ENCODE assay signal across 10 cellular contexts in genomic region chr2:127386246-127386645, GRCh38. TPM values are rescaled to one million over a fixed set of nuclear protein-coding genes. Genes with fewer than 3 reads are reported as not detected.
DNase-seq lines count a peak whose midpoint lies in the region; ATAC-seq and TF ChIP-seq lines count a peak whose summit lies in the region.
"Had no signal": no experiment of that assay in that cellular context is flagged by ENCODE, and none has a peak within 500 bp of the region (broad histone marks: within the 10 kb centered on the region; RNA-seq: fewer than 3 reads in every experiment).

No MANE protein-coding gene starts in this region.

- peak overlapping the region; percentile 90 for H3K27ac ChIP-seq in Karpas-422 (ENCODE audit: low read length)
- H3K27ac ChIP-seq in breast epithelium: no peak overlapping the region

- peak overlapping the region; percentile 95 for H3K4me2 ChIP-seq in Karpas-422 (ENCODE audit: low read depth, low read length, poor library complexity, severe bottlenecking)

- peak overlapping the region; percentile 95 for H3K9ac ChIP-seq in Karpas-422 (ENCODE audit: low read length)

- H3K79me2 ChIP-seq in Karpas-422 (ENCODE audit: low read length): peaks cover 56% of the 10 kb centered on the region

- H3K27ac Mint-ChIP-seq in naive B cell: peak overlapping the region; percentile 33 to 99 (median 96)

- H3K9me3 ChIP-seq in BE2C: no peaks in the 10 kb centered on the region
- no peaks in the 10 kb centered on the region for H3K9me3 ChIP-seq in Karpas-422 (ENCODE audit: low read length)
- no peaks in the 10 kb centered on the region for H3K9me3 ChIP-seq in breast epithelium

- no peaks in the 10 kb centered on the region for H3K27me3 Mint-ChIP-seq in naive B cell

- H4K20me1 ChIP-seq in Karpas-422 (ENCODE audit: insufficient read depth, low read depth, low read length): peaks cover 5% of the 10 kb centered on the region; the same call in 1 of the 2 replicates

- no peaks in the 10 kb centered on the region for H3K9me2 ChIP-seq in Karpas-422 (replicated peaks; ENCODE audit: insufficient read depth, low read length)

- H3K4me3 Mint-ChIP-seq in naive B cell: peak overlapping the region; percentile 85 to 95 (median 92)

- no peaks in the 10 kb centered on the region; the same call in 1 of the 2 replicates for H3K4me1 ChIP-seq in BE2C
- peaks cover 45% of the 10 kb centered on the region for H3K4me1 ChIP-seq in Karpas-422 (ENCODE audit: low read length)
- peaks cover 0 to 9% of the 10 kb centered on the region in 2 donors for H3K4me1 ChIP-seq in breast epithelium

- H3K27me3 ChIP-seq in BE2C: no peaks in the 10 kb centered on the region
- no peaks in the 10 kb centered on the region for H3K27me3 ChIP-seq in Karpas-422 (ENCODE audit: low read length)
- H3K27me3 ChIP-seq in breast epithelium: no peaks in the 10 kb centered on the region

- no peak overlapping the region for H2AFZ ChIP-seq in Karpas-422 (ENCODE audit: low read length)

- H3K4me3 ChIP-seq in BE2C (ENCODE audit: low read depth, low read length) (peak overlapping the region; percentile 74), Karpas-422 (ENCODE audit: low read length) (peak overlapping the region; percentile 79), breast epithelium (peak overlapping the region; percentile 74 to 95 (median 89))

- peaks cover 62 to 84% (median 80%) of the 10 kb centered on the region in 3 donors for H3K4me1 Mint-ChIP-seq in naive B cell

- TF ChIP-seq POLR2A in breast epithelium (IDR thresholded peaks at IDR 0.05): no peak

- no peak for ATAC-seq in naive B cell (ENCODE audit: low read depth in 2 of 2)
- no peak for ATAC-seq in HG03469 (IDR thresholded peaks at IDR 0.05; ENCODE audit: unreplicated experiment)
- no peak for ATAC-seq in GM19351 (IDR thresholded peaks at IDR 0.05; ENCODE audit: unreplicated experiment)

- intact Hi-C loops in breast epithelium (cut with DNase I; ENCODE audit: low total_unique reads): no loop called here

- H3K36me3 Mint-ChIP-seq in naive B cell: no peaks in the 10 kb centered on the region

- TF ChIP-seq CTCF in BE2C (IDR thresholded peaks at IDR 0.05; ENCODE audit: low read depth, low read length) (no peak), breast epithelium (IDR thresholded peaks at IDR 0.05) (no peak)

- H3K9me3 Mint-ChIP-seq in naive B cell: peaks cover 0 to 5% (median 0%) of the 10 kb centered on the region in 7 donors

- DNase-seq in BE2C: no peak
- DNase-seq in Karpas-422: no peak
- no peak for DNase-seq in breast epithelium (ENCODE audit: low spot score in 2 of 2)
- DNase-seq in naive B cell: no peak
- DNase-seq in putamen (ENCODE audit: low spot score): no peak
- DNase-seq in pons (ENCODE audit: low spot score): no peak
- DNase-seq: amniotic stem cell had no signal

- no peaks in the 10 kb centered on the region for H3K36me3 ChIP-seq in BE2C
- H3K36me3 ChIP-seq in Karpas-422 (ENCODE audit: insufficient read depth, low read length): peaks cover 3% of the 10 kb centered on the region; the same call in 1 of the 2 replicates
- no peaks in the 10 kb centered on the region for H3K36me3 ChIP-seq in breast epithelium

RNA-seq across cellular contexts. Expression of gene MAP3K2, which starts 1.5 kb away (rescaled TPM):
- 4.9 TPM for polyA plus RNA-seq in BE2C (2012; ENCODE audit: insufficient read depth, insufficient read length, low read depth)
- total RNA-seq in Karpas-422 (2014; rRNA removed; shearing (Covaris generic); ENCODE audit: low replicate concordance): 36.0 and 40.7 TPM in 2 replicates
- 10 to 100 TPM; 55.7 to 62.2 (median 58.4) TPM for total RNA-seq in breast epithelium
- polyA plus RNA-seq in naive B cell (ENCODE audit: low read depth in 6 of 6): 100 to 1,000 TPM in 1 of 6 donors, 10 to 100 TPM in 5; 67.2 to 101 (median 73.2) TPM

RNA-seq across cellular contexts. Expression of gene PROC, which starts 32.0 kb away (rescaled TPM):
- not detected for polyA plus RNA-seq in BE2C (2012; ENCODE audit: insufficient read depth, insufficient read length, low read depth)
- not detected in 2 replicates for total RNA-seq in Karpas-422 (2014; rRNA removed; shearing (Covaris generic); ENCODE audit: low replicate concordance)
- not detected for total RNA-seq in breast epithelium
- polyA plus RNA-seq in naive B cell (ENCODE audit: low read depth in 6 of 6): under 1 TPM in 1 of 6 donors, not detected in 5; 0.53 TPM
- total RNA-seq: LHCN-M2 had no signal
